In the genomic region with DNA sequence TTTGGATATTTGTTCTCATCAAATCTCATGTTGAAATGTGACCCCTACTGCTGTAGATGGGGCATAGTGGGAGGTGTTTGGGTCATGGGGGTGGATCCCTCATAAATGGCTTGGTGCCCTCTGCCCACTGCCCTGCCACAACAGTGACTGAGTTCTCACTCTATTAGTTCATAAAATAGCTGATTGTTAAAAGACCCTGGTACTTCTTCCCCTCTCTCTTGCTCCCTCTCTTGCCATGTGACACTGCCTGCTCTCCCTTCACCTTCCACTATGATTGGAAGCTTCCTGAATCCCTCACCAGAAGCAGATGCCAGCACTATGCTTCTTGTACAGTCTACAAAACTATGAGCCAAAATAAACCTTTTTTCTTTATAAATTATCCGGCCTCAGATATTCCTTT, we compare ENCODE assay signal across 1 cellular context.
TF ChIP-seq lines count a peak whose summit lies in the region.

No MANE protein-coding gene starts in this region.

TF ChIP-seq in GM23338, 12 proteins besides CTCF, POLR2A, EP300 and RAD21 (continued from another document):
- TF ChIP-seq, protein P1, sequence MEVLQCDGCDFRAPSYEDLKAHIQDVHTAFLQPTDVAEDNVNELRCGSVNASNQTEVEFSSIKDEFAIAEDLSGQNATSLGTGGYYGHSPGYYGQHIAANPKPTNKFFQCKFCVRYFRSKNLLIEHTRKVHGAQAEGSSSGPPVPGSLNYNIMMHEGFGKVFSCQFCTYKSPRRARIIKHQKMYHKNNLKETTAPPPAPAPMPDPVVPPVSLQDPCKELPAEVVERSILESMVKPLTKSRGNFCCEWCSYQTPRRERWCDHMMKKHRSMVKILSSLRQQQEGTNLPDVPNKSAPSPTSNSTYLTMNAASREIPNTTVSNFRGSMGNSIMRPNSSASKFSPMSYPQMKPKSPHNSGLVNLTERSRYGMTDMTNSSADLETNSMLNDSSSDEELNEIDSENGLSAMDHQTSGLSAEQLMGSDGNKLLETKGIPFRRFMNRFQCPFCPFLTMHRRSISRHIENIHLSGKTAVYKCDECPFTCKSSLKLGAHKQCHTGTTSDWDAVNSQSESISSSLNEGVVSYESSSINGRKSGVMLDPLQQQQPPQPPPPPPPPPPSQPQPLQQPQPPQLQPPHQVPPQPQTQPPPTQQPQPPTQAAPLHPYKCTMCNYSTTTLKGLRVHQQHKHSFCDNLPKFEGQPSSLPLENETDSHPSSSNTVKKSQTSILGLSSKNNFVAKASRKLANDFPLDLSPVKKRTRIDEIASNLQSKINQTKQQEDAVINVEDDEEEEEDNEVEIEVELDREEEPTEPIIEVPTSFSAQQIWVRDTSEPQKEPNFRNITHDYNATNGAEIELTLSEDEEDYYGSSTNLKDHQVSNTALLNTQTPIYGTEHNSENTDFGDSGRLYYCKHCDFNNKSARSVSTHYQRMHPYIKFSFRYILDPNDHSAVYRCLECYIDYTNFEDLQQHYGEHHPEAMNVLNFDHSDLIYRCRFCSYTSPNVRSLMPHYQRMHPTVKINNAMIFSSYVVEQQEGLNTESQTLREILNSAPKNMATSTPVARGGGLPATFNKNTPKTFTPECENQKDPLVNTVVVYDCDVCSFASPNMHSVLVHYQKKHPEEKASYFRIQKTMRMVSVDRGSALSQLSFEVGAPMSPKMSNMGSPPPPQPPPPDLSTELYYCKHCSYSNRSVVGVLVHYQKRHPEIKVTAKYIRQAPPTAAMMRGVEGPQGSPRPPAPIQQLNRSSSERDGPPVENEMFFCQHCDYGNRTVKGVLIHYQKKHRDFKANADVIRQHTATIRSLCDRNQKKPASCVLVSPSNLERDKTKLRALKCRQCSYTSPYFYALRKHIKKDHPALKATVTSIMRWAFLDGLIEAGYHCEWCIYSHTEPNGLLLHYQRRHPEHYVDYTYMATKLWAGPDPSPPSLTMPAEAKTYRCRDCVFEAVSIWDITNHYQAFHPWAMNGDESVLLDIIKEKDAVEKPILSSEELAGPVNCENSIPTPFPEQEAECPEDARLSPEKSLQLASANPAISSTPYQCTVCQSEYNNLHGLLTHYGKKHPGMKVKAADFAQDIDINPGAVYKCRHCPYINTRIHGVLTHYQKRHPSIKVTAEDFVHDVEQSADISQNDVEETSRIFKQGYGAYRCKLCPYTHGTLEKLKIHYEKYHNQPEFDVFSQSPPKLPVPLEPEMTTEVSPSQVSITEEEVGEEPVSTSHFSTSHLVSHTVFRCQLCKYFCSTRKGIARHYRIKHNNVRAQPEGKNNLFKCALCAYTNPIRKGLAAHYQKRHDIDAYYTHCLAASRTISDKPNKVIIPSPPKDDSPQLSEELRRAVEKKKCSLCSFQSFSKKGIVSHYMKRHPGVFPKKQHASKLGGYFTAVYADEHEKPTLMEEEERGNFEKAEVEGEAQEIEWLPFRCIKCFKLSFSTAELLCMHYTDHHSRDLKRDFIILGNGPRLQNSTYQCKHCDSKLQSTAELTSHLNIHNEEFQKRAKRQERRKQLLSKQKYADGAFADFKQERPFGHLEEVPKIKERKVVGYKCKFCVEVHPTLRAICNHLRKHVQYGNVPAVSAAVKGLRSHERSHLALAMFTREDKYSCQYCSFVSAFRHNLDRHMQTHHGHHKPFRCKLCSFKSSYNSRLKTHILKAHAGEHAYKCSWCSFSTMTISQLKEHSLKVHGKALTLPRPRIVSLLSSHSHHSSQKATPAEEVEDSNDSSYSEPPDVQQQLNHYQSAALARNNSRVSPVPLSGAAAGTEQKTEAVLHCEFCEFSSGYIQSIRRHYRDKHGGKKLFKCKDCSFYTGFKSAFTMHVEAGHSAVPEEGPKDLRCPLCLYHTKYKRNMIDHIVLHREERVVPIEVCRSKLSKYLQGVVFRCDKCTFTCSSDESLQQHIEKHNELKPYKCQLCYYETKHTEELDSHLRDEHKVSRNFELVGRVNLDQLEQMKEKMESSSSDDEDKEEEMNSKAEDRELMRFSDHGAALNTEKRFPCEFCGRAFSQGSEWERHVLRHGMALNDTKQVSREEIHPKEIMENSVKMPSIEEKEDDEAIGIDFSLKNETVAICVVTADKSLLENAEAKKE (CRISPR knock-in tag; IDR thresholded peaks at IDR 0.05): no peak
- TF ChIP-seq EZH2 (IDR thresholded peaks at IDR 0.05; ENCODE audit: low read depth, unreplicated experiment): no peak
- no peak for TF ChIP-seq JUNB (IDR thresholded peaks at IDR 0.05; ENCODE audit: unreplicated experiment)
- TF ChIP-seq NANOG (IDR thresholded peaks at IDR 0.05; ENCODE audit: borderline replicate concordance): no peak
- TF ChIP-seq ZNF331 (CRISPR knock-in tag; IDR thresholded peaks at IDR 0.05; ENCODE audit: low read depth): no peak
- no peak for TF ChIP-seq POLR2AphosphoS5 (IDR thresholded peaks at IDR 0.05; ENCODE audit: low read depth)
- no peak for TF ChIP-seq CREB1 (CRISPR knock-in tag; IDR thresholded peaks at IDR 0.05; ENCODE audit: low read depth)
- no peak for TF ChIP-seq EZH2phosphoT487 (IDR thresholded peaks at IDR 0.05; ENCODE audit: unreplicated experiment)
- TF ChIP-seq, protein P2, sequence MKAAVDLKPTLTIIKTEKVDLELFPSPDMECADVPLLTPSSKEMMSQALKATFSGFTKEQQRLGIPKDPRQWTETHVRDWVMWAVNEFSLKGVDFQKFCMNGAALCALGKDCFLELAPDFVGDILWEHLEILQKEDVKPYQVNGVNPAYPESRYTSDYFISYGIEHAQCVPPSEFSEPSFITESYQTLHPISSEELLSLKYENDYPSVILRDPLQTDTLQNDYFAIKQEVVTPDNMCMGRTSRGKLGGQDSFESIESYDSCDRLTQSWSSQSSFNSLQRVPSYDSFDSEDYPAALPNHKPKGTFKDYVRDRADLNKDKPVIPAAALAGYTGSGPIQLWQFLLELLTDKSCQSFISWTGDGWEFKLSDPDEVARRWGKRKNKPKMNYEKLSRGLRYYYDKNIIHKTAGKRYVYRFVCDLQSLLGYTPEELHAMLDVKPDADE (IDR thresholded peaks at IDR 0.05): no peak
TF ChIP-seq in GM23338: peak in this region for 0.
